Comparison of ENCODE assay signal across 17 cellular contexts in the genomic region with DNA sequence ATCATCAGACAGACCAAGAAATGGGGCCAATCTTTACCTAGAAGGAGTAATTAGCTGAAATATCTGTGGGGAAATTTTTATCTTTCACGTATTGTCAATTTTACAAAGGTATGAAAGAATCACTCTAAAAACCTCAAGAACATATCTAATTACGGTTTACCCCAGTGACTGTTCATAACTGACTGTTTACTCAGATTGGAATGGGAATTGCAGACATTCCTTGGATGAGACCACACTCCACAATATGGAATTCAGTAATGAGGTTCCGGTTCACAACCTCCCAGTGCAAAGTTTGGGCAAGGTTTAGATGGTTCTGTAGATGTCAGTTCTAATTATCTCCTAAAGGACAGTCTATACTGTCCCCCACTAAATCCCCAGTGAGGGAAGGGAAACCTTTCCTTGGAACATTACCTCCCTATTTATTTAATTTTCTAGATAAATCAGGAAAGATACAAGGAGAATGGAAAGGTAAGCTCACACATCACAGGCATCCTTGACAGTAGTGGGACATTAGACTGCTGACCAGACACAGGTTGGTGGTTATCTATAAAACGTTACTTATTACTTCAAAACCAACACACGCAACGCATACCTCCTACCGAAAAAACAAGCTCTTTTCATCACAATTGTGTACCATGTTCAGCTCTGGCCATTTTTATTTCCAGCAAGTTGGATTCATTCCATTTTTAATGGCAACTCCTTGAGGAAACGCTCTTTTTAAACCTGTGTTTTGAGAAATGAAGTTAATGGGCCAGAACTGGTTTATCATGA.
DNase-seq lines count a peak whose midpoint lies in the region; ATAC-seq, FAIRE-seq and TF ChIP-seq lines count a peak whose summit lies in the region.
"Had no signal": no experiment of that assay in that cellular context is flagged by ENCODE, and none has a peak within 500 bp of the region (broad histone marks: within the 10 kb centered on the region; RNA-seq: fewer than 3 reads in every experiment).

No MANE protein-coding gene starts in this region.

- no peak overlapping the region for H2AFZ ChIP-seq in GM23248

- ATAC-seq in RWPE2 (ENCODE audit: low read depth) (0 out of 3 replicates have a peak, but pooled peaks have one; percentile 31), HG02678 (IDR thresholded peaks at IDR 0.05; ENCODE audit: unreplicated experiment) (no peak)
- ATAC-seq: activated CD4-positive, alpha-beta T cell treated with anti-CD3 and anti-CD28 coated beads for 36 hours had no signal

- in situ Hi-C loops in GM23248 (cut with MboI), result no loop called here

- no peaks in the 10 kb centered on the region for H3K36me3 ChIP-seq in GM23248 (ENCODE audit: low read depth)
- H3K36me3 ChIP-seq in RWPE2 (ENCODE audit: low read depth), result no peaks in the 10 kb centered on the region
- H3K36me3 ChIP-seq: colonic mucosa had no signal

- H3K27ac ChIP-seq in GM23248, result no peak overlapping the region
- no peak overlapping the region for H3K27ac ChIP-seq in RWPE2 (ENCODE audit: poor library complexity, severe bottlenecking)
- H3K27ac ChIP-seq: colonic mucosa had no signal

- 86 to 87% methylated on average over 8 of the region's 8 CpGs for WGBS in GM23248 (ENCODE audit: low coverage in 1 of 2, low lambda C conversion rate in 2 of 2, missing lambda C conversion rate in 2 of 2), 2 experiments

- H3K79me2 ChIP-seq in GM23248 (ENCODE audit: insufficient read depth), result no peaks in the 10 kb centered on the region

- TF ChIP-seq CTCF in RWPE2 (IDR thresholded peaks at IDR 0.05; ENCODE audit: poor library complexity, severe bottlenecking), result no peak

- H3F3A ChIP-seq in GM23248 (ENCODE audit: insufficient read depth), result no peaks in the 10 kb centered on the region

- H3K4me3 ChIP-seq in GM23248 (no peak overlapping the region), RWPE2 (ENCODE audit: severe bottlenecking) (no peak overlapping the region)
- H3K4me3 ChIP-seq: colonic mucosa had no signal

- no peak overlapping the region for H3K9ac ChIP-seq in GM23248

- H3K9me3 ChIP-seq in GM23248 (ENCODE audit: low read depth) (no peaks in the 10 kb centered on the region), RWPE2 (ENCODE audit: severe bottlenecking) (no peaks in the 10 kb centered on the region)
- H3K9me3 ChIP-seq: colonic mucosa had no signal

- H3K27me3 ChIP-seq in GM23248 (replicated peaks; ENCODE audit: insufficient read depth) (no peaks in the 10 kb centered on the region), RWPE2 (ENCODE audit: insufficient read depth, poor library complexity, severe bottlenecking) (no peaks in the 10 kb centered on the region)
- H3K27me3 ChIP-seq: colonic mucosa had no signal

- FAIRE-seq in urothelium cell line (lab: Jason Lieb, UNC), result peak; percentile 56
- FAIRE-seq: endometrium, GM12891, GM19239 had no signal

- DNase-seq in GM23248, result peak; percentile 23
- DNase-seq in RWPE2 (ENCODE audit: low spot score), result no peak
- DNase-seq in fibroblast of gingiva (ENCODE audit: low read depth), result peak; percentile 45
- DNase-seq in urothelium cell line (ENCODE audit: low spot score), result peak; percentile 74
- no peak for DNase-seq in stimulated activated CD4-positive, alpha-beta T cell treated with anti-CD3 and anti-CD28 coated beads, Interleukin-4, amount 100 ng/mL, for 1 hour
- no peak for DNase-seq in NK-92 treated with Interleukin-12 subunit alpha and Interleukin-12 subunit beta, amount 100 ng/mL, for 24 hours (lab: John Stamatoyannopoulos, UW)
- DNase-seq in superior temporal gyrus (ENCODE audit: extremely low spot score), result no peak
- DNase-seq: activated CD4-positive, alpha-beta T cell treated with anti-CD3 and anti-CD28 coated beads for 36 hours; colonic mucosa; DMS 273 treated with DMSO at 0.1 percent for 48 hours; Kasumi-1; NCI-H524; SW 1271 had no signal

- no peak overlapping the region for H3K4me2 ChIP-seq in GM23248 (ENCODE audit: unreplicated experiment)

- no peaks in the 10 kb centered on the region for H3K9me2 ChIP-seq in GM23248 (ENCODE audit: insufficient read depth)

- no peaks in the 10 kb centered on the region for H4K20me1 ChIP-seq in GM23248 (ENCODE audit: insufficient read depth)

- no peaks in the 10 kb centered on the region for H3K4me1 ChIP-seq in GM23248 (ENCODE audit: insufficient read depth)
- H3K4me1 ChIP-seq in RWPE2 (ENCODE audit: insufficient read depth, poor library complexity, severe bottlenecking), result no peaks in the 10 kb centered on the region
- H3K4me1 ChIP-seq: colonic mucosa had no signal

Comparison
In these comparisons a context has a peak if more than half of its experiments do, and no peak if none do; other contexts are left out.
1. DNase-seq: peak in GM23248 (single experiment), fibroblast of gingiva (single experiment) and urothelium cell line (single experiment); none in RWPE2 (single experiment), stimulated activated CD4-positive, alpha-beta T cell treated with anti-CD3 and anti-CD28 coated beads, Interleukin-4, amount 100 ng/mL, for 1 hour (single experiment), NK-92 treated with Interleukin-12 subunit alpha and Interleukin-12 subunit beta, amount 100 ng/mL, for 24 hours (single experiment) and superior temporal gyrus (single experiment).